17 cellular contexts compared by ENCODE assay signal in genomic region chr5:90111354-90112070, GRCh38.
DNase-seq lines count a peak whose midpoint lies in the region; ATAC-seq and TF ChIP-seq lines count a peak whose summit lies in the region.
"Had no signal": no experiment of that assay in that cellular context is flagged by ENCODE, and none has a peak within 500 bp of the region (broad histone marks: within the 10 kb centered on the region; RNA-seq: fewer than 3 reads in every experiment).

No MANE protein-coding gene starts in this region.

- TF ChIP-seq CTCF in PC-3 (conservative IDR thresholded peaks at IDR 0.05; ENCODE audit: low read depth, low read length) (no peak), coronary artery (IDR thresholded peaks at IDR 0.05) (no peak), ovary (IDR thresholded peaks at IDR 0.05) (no peak), A673 (conservative IDR thresholded peaks at IDR 0.05; ENCODE audit: low read depth, low read length) (no peak)

- no peak for TF ChIP-seq POLR2A in ovary (IDR thresholded peaks at IDR 0.05)

- DNase-seq in CD1c-positive myeloid dendritic cell (ENCODE audit: extremely low spot score) (peak; percentile 29), PC-3 (no peak), coronary artery (ENCODE audit: low spot score) (no peak), OCI-M2 (lab: John Stamatoyannopoulos, UW; ENCODE audit: unreplicated experiment) (no peak), DMS153 (lab: John Stamatoyannopoulos, UW) (no peak), ovary (no peak), A673 (ENCODE audit: low spot score) (no peak)
- DNase-seq: Calu3; Kasumi-1; NCI-H2029; NCI-H69; stimulated activated CD4-positive, alpha-beta T cell treated with anti-CD3 and anti-CD28 coated beads, Interleukin-2, amount 100 ng/mL, for 48 hours; T-helper 17 cell; upper lobe of right lung had no signal

- 12 to 16% (median 14%) methylated on average over 10 of the region's 10 CpGs for WGBS in ovary, 3 donors

- H3K27me3 ChIP-seq in PC-3 (ENCODE audit: low read length) (no peaks in the 10 kb centered on the region), neuron (ENCODE audit: insufficient read depth, low read length) (no peaks in the 10 kb centered on the region), ovary (no peaks in the 10 kb centered on the region), A673 (replicated peaks; ENCODE audit: insufficient read depth, low read depth, low read length, poor library complexity) (no peaks in the 10 kb centered on the region)
- H3K27me3 ChIP-seq: hepatocyte, upper lobe of right lung had no signal

- POLR2A ChIA-PET in PC-3 (lab: Charles Lee; ENCODE audit: unreplicated experiment): no interaction called here
- POLR2A ChIA-PET in A673 (lab: Charles Lee; ENCODE audit: low non-redundant PET): no interaction called here

- H3K79me2 ChIP-seq in PC-3 (ENCODE audit: low read length): no peaks in the 10 kb centered on the region
- H3K79me2 ChIP-seq: hepatocyte had no signal

- no peak overlapping the region for H3K27ac ChIP-seq in PC-3 (ENCODE audit: low read length)
- H3K27ac ChIP-seq in coronary artery: peak overlapping the region; percentile 42 to 58
- H3K27ac ChIP-seq in ovary: no peak overlapping the region
- H3K27ac ChIP-seq in A673 (ENCODE audit: low read depth, low read length, poor library complexity, severe bottlenecking): no peak overlapping the region
- H3K27ac ChIP-seq: hepatocyte, upper lobe of right lung had no signal

- H3K4me1 ChIP-seq in PC-3 (ENCODE audit: insufficient read depth, low read length): no peaks in the 10 kb centered on the region
- peaks cover 13% of the 10 kb centered on the region for H3K4me1 ChIP-seq in neuron (ENCODE audit: insufficient read depth, low read length)
- no peaks in the 10 kb centered on the region for H3K4me1 ChIP-seq in ovary (ENCODE audit: insufficient read depth)
- H3K4me1 ChIP-seq in A673 (ENCODE audit: insufficient read depth, low read length, poor library complexity, severe bottlenecking): peaks cover 12% of the 10 kb centered on the region
- H3K4me1 ChIP-seq: upper lobe of right lung had no signal

- no peak for ATAC-seq in PC-3
- ATAC-seq: Right ventricle myocardium inferior, T-helper 17 cell, upper lobe of right lung had no signal

- intact Hi-C loops in PC-3 (cut with micrococcal nuclease): loop anchor here (10.0 kb wide), 1 partner anchor 153 kb away; no protein-coding TSS in a partner anchor
- intact Hi-C loops in ovary (cut with DNase I): no loop called here
- intact Hi-C loops in A673 (cut with micrococcal nuclease; ENCODE audit: unreplicated experiment): no loop called here

- H3K9me2 ChIP-seq in PC-3 (replicated peaks; ENCODE audit: low read length): no peaks in the 10 kb centered on the region

- no peak for TF ChIP-seq EP300 in ovary (IDR thresholded peaks at IDR 0.05)

- CTCF ChIA-PET in PC-3 (lab: Charles Lee) (no interaction called here), A673 (lab: Charles Lee) (no interaction called here)

- H4K20me1 ChIP-seq in PC-3 (ENCODE audit: low read length): no peaks in the 10 kb centered on the region

- H3K9me3 ChIP-seq in PC-3 (ENCODE audit: low read length) (no peaks in the 10 kb centered on the region), neuron (ENCODE audit: low read length) (no peaks in the 10 kb centered on the region), ovary (no peaks in the 10 kb centered on the region), A673 (ENCODE audit: low read depth, low read length, poor library complexity, severe bottlenecking) (no peaks in the 10 kb centered on the region)
- H3K9me3 ChIP-seq: upper lobe of right lung had no signal

- H3K36me3 ChIP-seq in PC-3 (ENCODE audit: low read depth, low read length) (no peaks in the 10 kb centered on the region), neuron (ENCODE audit: insufficient read depth, low read length) (no peaks in the 10 kb centered on the region), ovary (no peaks in the 10 kb centered on the region), A673 (ENCODE audit: insufficient read depth, low read length, poor library complexity, severe bottlenecking) (no peaks in the 10 kb centered on the region)
- H3K36me3 ChIP-seq: upper lobe of right lung had no signal

- no peaks in the 10 kb centered on the region for H3F3A ChIP-seq in PC-3 (ENCODE audit: low read length, unreplicated experiment)

- no TSS peak for BruUV-seq in PC-3 (replicated peaks; lab: Mats Ljungman, UMichigan)
- no TSS peak for BruUV-seq in A673 (replicated peaks; lab: Mats Ljungman, UMichigan)

- H2AFZ ChIP-seq in PC-3 (ENCODE audit: low read length) (0 out of 2 replicates have a peak overlapping the region, but pooled peaks have one; percentile 11), neuron (ENCODE audit: low read depth, low read length) (peak overlapping the region; percentile 85)
- H2AFZ ChIP-seq: hepatocyte had no signal

- H3K4me2 ChIP-seq in PC-3 (ENCODE audit: low read length): no peak overlapping the region
- H3K4me2 ChIP-seq: hepatocyte had no signal

- no peak overlapping the region for H3K9ac ChIP-seq in PC-3 (ENCODE audit: low read length)

- H3K4me3 ChIP-seq in PC-3 (ENCODE audit: low read length): no peak overlapping the region
- H3K4me3 ChIP-seq in coronary artery: peak overlapping the region; percentile 35
- H3K4me3 ChIP-seq in neuron (ENCODE audit: low read length): no peak overlapping the region
- no peak overlapping the region for H3K4me3 ChIP-seq in ovary
- H3K4me3 ChIP-seq in A673 (ENCODE audit: low read depth, low read length, poor library complexity, severe bottlenecking): no peak overlapping the region
- H3K4me3 ChIP-seq: hepatocyte, upper lobe of right lung had no signal

Comparison
In these comparisons a context has a peak if more than half of its experiments do, and no peak if none do; other contexts are left out.
1. H3K27ac ChIP-seq: peak in coronary artery (2 of 2); none in PC-3 (single experiment), ovary (0 of 2) and A673 (single experiment).